In the genomic region with DNA sequence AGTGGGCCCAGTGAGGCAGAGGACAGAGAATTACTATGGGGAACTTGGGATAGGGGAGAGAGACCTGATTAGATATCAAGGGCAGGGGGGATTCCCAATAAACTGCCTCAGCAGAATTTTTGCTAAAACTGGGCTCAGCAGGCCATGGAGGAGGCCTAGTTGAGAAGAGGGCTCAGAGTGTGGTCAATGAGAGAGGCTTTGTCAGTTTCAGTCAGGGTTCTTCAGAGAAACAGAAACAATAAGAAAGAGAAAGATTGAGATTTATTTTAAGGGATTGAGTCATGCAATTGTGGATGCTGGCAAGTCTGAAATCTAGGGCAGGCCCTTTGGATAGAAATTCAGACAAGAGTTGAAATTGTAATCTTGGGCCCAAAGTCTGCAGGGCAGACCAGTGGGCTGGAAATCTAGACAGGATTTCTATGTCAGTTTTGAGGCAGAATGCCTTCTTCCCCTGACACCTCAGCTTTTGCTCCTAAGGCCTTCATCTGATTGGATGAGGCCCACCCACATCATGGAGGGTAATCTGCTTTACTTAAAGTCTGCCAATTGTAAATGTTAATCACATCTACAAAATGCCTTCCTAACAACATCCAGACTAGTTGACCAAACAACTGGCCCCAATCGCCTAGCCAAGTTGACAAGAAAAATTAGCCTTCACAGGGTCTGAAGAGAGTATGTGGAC, we compare ENCODE assay signal across 12 cellular contexts. TPM values are rescaled to one million over a fixed set of nuclear protein-coding genes. Genes with fewer than 3 reads are reported as not detected.
DNase-seq lines count a peak whose midpoint lies in the region; ATAC-seq, FAIRE-seq and TF ChIP-seq lines count a peak whose summit lies in the region.
"Had no signal": no experiment of that assay in that cellular context is flagged by ENCODE, and none has a peak within 500 bp of the region (broad histone marks: within the 10 kb centered on the region; RNA-seq: fewer than 3 reads in every experiment).

No MANE protein-coding gene starts in this region.

- no peaks in the 10 kb centered on the region for H3K79me2 ChIP-seq in endothelial cell of umbilical vein (ENCODE audit: control insufficient read depth, insufficient read depth, low read length)

- H3K27me3 ChIP-seq in endothelial cell of umbilical vein (ENCODE audit: control insufficient read depth in 2 of 2, insufficient read depth in 2 of 2, low read length in 2 of 2): peaks cover under 1 to 4% of the 10 kb centered on the region in 2 experiments
- H3K27me3 ChIP-seq in dorsolateral prefrontal cortex: no peaks in the 10 kb centered on the region

- no peaks in the 10 kb centered on the region for H3K36me3 ChIP-seq in endothelial cell of umbilical vein (ENCODE audit: control insufficient read depth in 2 of 2, extremely low read depth in 1 of 2, insufficient read depth in 2 of 2, low read length in 2 of 2)

- no peaks in the 10 kb centered on the region for H3K9me3 ChIP-seq in endothelial cell of umbilical vein (replicated peaks; ENCODE audit: control insufficient read depth, insufficient read depth, low read length)

- ATAC-seq in GM18867 (IDR thresholded peaks at IDR 0.05; ENCODE audit: unreplicated experiment) (peak; percentile 74), GM21390 (IDR thresholded peaks at IDR 0.05; ENCODE audit: unreplicated experiment) (peak; percentile 75), HG03103 (IDR thresholded peaks at IDR 0.05; ENCODE audit: low read depth, unreplicated experiment) (peak; percentile 82)

- no peak for DNase-seq in endothelial cell of umbilical vein (ENCODE audit: low read depth, low spot score)
- no peak for DNase-seq in dorsolateral prefrontal cortex
- no peak for DNase-seq in DMS79 treated with DMSO at 0.1 percent for 48 hours (lab: John Stamatoyannopoulos, UW)
- DNase-seq in cerebellar cortex (ENCODE audit: low spot score): no peak
- no peak for DNase-seq in foreskin fibroblast
- DNase-seq: NCI-H1105 had no signal

- POLR2A ChIA-PET in endothelial cell of umbilical vein (lab: Charles Lee): no interaction called here

- no peak overlapping the region for H3K9ac ChIP-seq in endothelial cell of umbilical vein (replicated peaks; ENCODE audit: extremely low read depth, insufficient read depth, low read length)

- no peak overlapping the region for H3K4me2 ChIP-seq in endothelial cell of umbilical vein (ENCODE audit: insufficient read depth, low read length)

- CTCF ChIA-PET in endothelial cell of umbilical vein (lab: Charles Lee): no interaction called here

- H3K4me1 ChIP-seq in endothelial cell of umbilical vein (ENCODE audit: control insufficient read depth, extremely low read depth, insufficient read depth, low read length): peaks cover 14% of the 10 kb centered on the region

- TF ChIP-seq POLR2A in endothelial cell of umbilical vein (IDR thresholded peaks at IDR 0.05; ENCODE audit: low read depth, low read length): no peak

- no TSS peak for BruUV-seq in endothelial cell of umbilical vein (replicated peaks; lab: Mats Ljungman, UMichigan)

- H3K27ac ChIP-seq in endothelial cell of umbilical vein (ENCODE audit: insufficient read depth, low read depth, low read length): peak overlapping the region; percentile 95
- H3K27ac ChIP-seq in dorsolateral prefrontal cortex: peak overlapping the region in 29 of 59 donors; percentile 0 to 74 (median 28)
- H3K27ac ChIP-seq: VCaP had no signal

- intact Hi-C loops in endothelial cell of umbilical vein (cut with micrococcal nuclease) (no loop called here), dorsolateral prefrontal cortex (cut with DNase I) (no loop called here)

- no peak overlapping the region for H2AFZ ChIP-seq in endothelial cell of umbilical vein (ENCODE audit: low read depth, low read length)

- TF ChIP-seq CTCF in endothelial cell of umbilical vein (IDR thresholded peaks at IDR 0.05; ENCODE audit: extremely low read depth in 1 of 2, insufficient read depth in 1 of 2, low read depth in 1 of 2, low read length in 2 of 2) (no peak), dorsolateral prefrontal cortex (IDR thresholded peaks at IDR 0.05 in 54 of 56, conservative IDR thresholded peaks at IDR 0.05 in 2 of 56; ENCODE audit: low read depth in 1 of 56, partially characterized antibody in 56 of 56) (no peak), foreskin fibroblast (IDR thresholded peaks at IDR 0.05; ENCODE audit: low read depth, low read length) (no peak)

- H4K20me1 ChIP-seq in endothelial cell of umbilical vein (replicated peaks; ENCODE audit: control insufficient read depth, extremely low read depth, insufficient read depth, low read length): no peaks in the 10 kb centered on the region

- FAIRE-seq in endothelial cell of umbilical vein (lab: Jason Lieb, UNC): no peak

- no peak overlapping the region for H3K4me3 ChIP-seq in endothelial cell of umbilical vein (replicated peaks in 1 of 3; ENCODE audit: insufficient read depth in 1 of 3, low read depth in 1 of 3, low read length in 3 of 3)
- H3K4me3 ChIP-seq in dorsolateral prefrontal cortex: no peak overlapping the region
- H3K4me3 ChIP-seq in foreskin fibroblast (ENCODE audit: low read depth in 1 of 2, low read length in 2 of 2): no peak overlapping the region

- H3K9me1 ChIP-seq in endothelial cell of umbilical vein (replicated peaks; ENCODE audit: control insufficient read depth, extremely low read depth, insufficient read depth, low read length): no peaks in the 10 kb centered on the region

- dilution Hi-C loops in endothelial cell of umbilical vein (cut with MboI; ENCODE audit: extremely low pct_ligation_motif_present, low sequenced_read_pairs): no loop called here

TF ChIP-seq in endothelial cell of umbilical vein, 7 proteins besides CTCF, POLR2A, EP300 and RAD21:
- TF ChIP-seq FOS (IDR thresholded peaks at IDR 0.05; ENCODE audit: borderline replicate concordance, insufficient read depth, low read length): no peak
- no peak for TF ChIP-seq JUN (IDR thresholded peaks at IDR 0.05; ENCODE audit: borderline replicate concordance, insufficient read depth, insufficient read length, low read depth)
- no peak for TF ChIP-seq EZH2 (IDR thresholded peaks at IDR 0.05; ENCODE audit: borderline replicate concordance, low read depth, low read length, severe bottlenecking)
- no peak for TF ChIP-seq POLR2AphosphoS5 (IDR thresholded peaks at IDR 0.05; ENCODE audit: insufficient read depth, low read depth, low read length)
- TF ChIP-seq MYC (IDR thresholded peaks at IDR 0.05; ENCODE audit: low read depth, low read length): no peak
- no peak for TF ChIP-seq GATA2 (IDR thresholded peaks at IDR 0.05; ENCODE audit: insufficient read depth, insufficient read length, low read depth, low read length)
- TF ChIP-seq, protein P1, sequence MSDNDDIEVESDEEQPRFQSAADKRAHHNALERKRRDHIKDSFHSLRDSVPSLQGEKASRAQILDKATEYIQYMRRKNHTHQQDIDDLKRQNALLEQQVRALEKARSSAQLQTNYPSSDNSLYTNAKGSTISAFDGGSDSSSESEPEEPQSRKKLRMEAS (IDR thresholded peaks at IDR 0.05; ENCODE audit: insufficient read depth, insufficient read length): no peak

RNA-seq across cellular contexts. Expression of a gene that starts 33.5 kb away (rescaled TPM):
- total RNA-seq in endothelial cell of umbilical vein: 49.3 and 50.8 TPM in 2 replicates
- polyA plus RNA-seq in endothelial cell of umbilical vein: 13.9 and 14.5 TPM in 2 replicates
- 24.6 and 27.0 TPM in 2 replicates for polyA plus RNA-seq in endothelial cell of umbilical vein (2011; cell fraction: cytosol; rRNA removed)
- polyA plus RNA-seq in endothelial cell of umbilical vein (2011; cell fraction: nucleus; rRNA removed): 27.3 and 28.6 TPM in 2 replicates
- polyA plus RNA-seq in endothelial cell of umbilical vein (2012): 24.8 and 43.1 TPM in 2 replicates
- polyA minus RNA-seq in endothelial cell of umbilical vein: 30.7 and 38.5 TPM in 2 replicates
- 18.5 TPM for polyA minus RNA-seq in endothelial cell of umbilical vein (2011; cell fraction: cytosol; rRNA and poly(A)+ RNA removed)
- polyA minus RNA-seq in endothelial cell of umbilical vein (2011; cell fraction: nucleus; rRNA and poly(A)+ RNA removed): 66.7 and 87.9 TPM in 2 replicates
- total RNA-seq in dorsolateral prefrontal cortex: 100 to 1,000 TPM; 103 to 206 (median 150) TPM

RNA-seq across cellular contexts. Expression of a gene that starts 50.1 kb away (rescaled TPM):
- not detected in 2 replicates for total RNA-seq in endothelial cell of umbilical vein
- polyA plus RNA-seq in endothelial cell of umbilical vein: not detected in 2 replicates
- not detected in 2 replicates for polyA plus RNA-seq in endothelial cell of umbilical vein (2011; cell fraction: cytosol; rRNA removed)
- not detected in 2 replicates for polyA plus RNA-seq in endothelial cell of umbilical vein (2011; cell fraction: nucleus; rRNA removed)
- not detected in 2 replicates for polyA plus RNA-seq in endothelial cell of umbilical vein (2012)
- not detected in 2 replicates for polyA minus RNA-seq in endothelial cell of umbilical vein
- not detected for polyA minus RNA-seq in endothelial cell of umbilical vein (2011; cell fraction: cytosol; rRNA and poly(A)+ RNA removed)
- polyA minus RNA-seq in endothelial cell of umbilical vein (2011; cell fraction: nucleus; rRNA and poly(A)+ RNA removed): not detected in 2 replicates
- total RNA-seq in dorsolateral prefrontal cortex: 100 to 1,000 TPM in 2 of 120 experiments, 10 to 100 TPM in 82, 1 to 10 TPM in 34, under 1 TPM in 2; 0.57 to 118 (median 14.2) TPM

RNA-seq across cellular contexts. Expression of a gene that starts 53.6 kb away (rescaled TPM):
- total RNA-seq in endothelial cell of umbilical vein (not detected in 2 replicates), dorsolateral prefrontal cortex (under 1 TPM in 1 of 120 experiments, not detected in 119; 0.21 TPM)
- not detected in 2 replicates for polyA plus RNA-seq in endothelial cell of umbilical vein
- not detected in 2 replicates for polyA plus RNA-seq in endothelial cell of umbilical vein (2011; cell fraction: cytosol; rRNA removed)
- polyA plus RNA-seq in endothelial cell of umbilical vein (2011; cell fraction: nucleus; rRNA removed): not detected in 2 replicates
- not detected in 2 replicates for polyA plus RNA-seq in endothelial cell of umbilical vein (2012)
- polyA minus RNA-seq in endothelial cell of umbilical vein: not detected in 2 replicates
- not detected for polyA minus RNA-seq in endothelial cell of umbilical vein (2011; cell fraction: cytosol; rRNA and poly(A)+ RNA removed)
- polyA minus RNA-seq in endothelial cell of umbilical vein (2011; cell fraction: nucleus; rRNA and poly(A)+ RNA removed): not detected in 2 replicates
- total RNA-seq: neural crest cell had no signal
- polyA plus RNA-seq: adipose tissue had no signal
